Comparison of ENCODE assay signal across 1 cellular context in the genomic region with DNA sequence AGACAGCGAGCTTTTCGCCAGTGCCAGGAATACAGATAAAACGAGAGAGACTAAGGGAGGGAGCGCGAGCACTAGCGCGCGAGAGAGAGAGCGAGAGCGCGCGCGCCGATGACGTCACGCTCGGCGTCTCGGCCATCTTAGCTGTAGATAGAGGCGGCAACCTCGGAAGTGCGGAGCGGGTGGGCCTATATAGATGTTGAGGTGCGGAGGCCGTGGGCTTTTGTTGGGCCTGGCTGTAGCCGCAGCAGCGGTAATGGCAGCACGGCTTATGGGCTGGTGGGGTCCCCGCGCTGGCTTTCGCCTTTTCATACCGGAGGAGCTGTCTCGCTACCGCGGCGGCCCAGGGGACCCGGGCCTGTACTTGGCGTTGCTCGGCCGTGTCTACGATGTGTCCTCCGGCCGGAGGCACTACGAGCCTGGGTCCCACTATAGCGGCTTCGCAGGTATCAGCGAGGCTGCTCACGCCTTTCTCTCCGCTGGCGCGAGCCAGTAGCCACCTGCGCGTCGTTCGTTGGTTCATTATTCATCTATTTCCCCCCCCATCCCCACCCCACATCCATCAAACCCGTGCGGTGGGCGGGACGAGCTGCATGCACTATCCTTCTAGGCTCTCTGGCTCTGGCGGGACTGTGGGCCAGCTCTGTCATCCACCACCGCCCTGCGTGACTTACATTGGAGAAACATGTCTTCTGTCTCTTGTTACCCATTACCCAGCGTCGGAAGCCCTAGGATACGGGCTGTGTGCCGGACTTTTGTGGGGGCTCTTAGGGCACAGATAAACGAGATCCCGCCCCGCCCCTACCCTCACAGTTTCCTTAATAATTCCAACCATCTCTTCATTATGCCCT.
TF ChIP-seq lines count a peak whose summit lies in the region.

No MANE protein-coding gene starts in this region.

TF ChIP-seq in HepG2, 621 proteins besides CTCF, POLR2A, EP300 and RAD21 (continued from another document and continues in another):
- TF ChIP-seq ZFP41 (CRISPR knock-in tag; IDR thresholded peaks at IDR 0.05; ENCODE audit: borderline replicate concordance) = no peak; the same call in 1 of the 2 replicates
- no peak for TF ChIP-seq EZH2 (conservative IDR thresholded peaks at IDR 0.05; ENCODE audit: low read depth, low read length)
- no peak for TF ChIP-seq LCORL (IDR thresholded peaks at IDR 0.05)
- TF ChIP-seq LCORL (CRISPR knock-in tag; IDR thresholded peaks at IDR 0.05) = no peak
- no peak for TF ChIP-seq ZSCAN12 (CRISPR knock-in tag; IDR thresholded peaks at IDR 0.05)
- TF ChIP-seq CHCHD3 (CRISPR knock-in tag; IDR thresholded peaks at IDR 0.05) = no peak; the same call in 1 of the 2 replicates
- no peak for TF ChIP-seq PAWR (CRISPR knock-in tag; IDR thresholded peaks at IDR 0.05; ENCODE audit: borderline replicate concordance)
- no peak for TF ChIP-seq ZNF562 (CRISPR knock-in tag; IDR thresholded peaks at IDR 0.05; ENCODE audit: borderline replicate concordance)
- no peak for TF ChIP-seq ZNF34 (CRISPR knock-in tag; IDR thresholded peaks at IDR 0.05; ENCODE audit: borderline replicate concordance)
- no peak; the same call in 1 of the 2 replicates for TF ChIP-seq GATA4 (IDR thresholded peaks at IDR 0.05; ENCODE audit: borderline replicate concordance, low read depth)
- TF ChIP-seq ESRRA (CRISPR knock-in tag; IDR thresholded peaks at IDR 0.05; ENCODE audit: low read depth) = no peak
- TF ChIP-seq, protein P1, sequence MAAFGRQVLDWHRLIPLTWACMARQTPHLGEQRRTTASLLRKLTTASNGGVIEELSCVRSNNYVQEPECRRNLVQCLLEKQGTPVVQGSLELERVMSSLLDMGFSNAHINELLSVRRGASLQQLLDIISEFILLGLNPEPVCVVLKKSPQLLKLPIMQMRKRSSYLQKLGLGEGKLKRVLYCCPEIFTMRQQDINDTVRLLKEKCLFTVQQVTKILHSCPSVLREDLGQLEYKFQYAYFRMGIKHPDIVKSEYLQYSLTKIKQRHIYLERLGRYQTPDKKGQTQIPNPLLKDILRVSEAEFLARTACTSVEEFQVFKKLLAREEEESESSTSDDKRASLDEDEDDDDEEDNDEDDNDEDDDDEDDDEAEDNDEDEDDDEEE (CRISPR knock-in tag; IDR thresholded peaks at IDR 0.05) = no peak
- TF ChIP-seq, protein P2, sequence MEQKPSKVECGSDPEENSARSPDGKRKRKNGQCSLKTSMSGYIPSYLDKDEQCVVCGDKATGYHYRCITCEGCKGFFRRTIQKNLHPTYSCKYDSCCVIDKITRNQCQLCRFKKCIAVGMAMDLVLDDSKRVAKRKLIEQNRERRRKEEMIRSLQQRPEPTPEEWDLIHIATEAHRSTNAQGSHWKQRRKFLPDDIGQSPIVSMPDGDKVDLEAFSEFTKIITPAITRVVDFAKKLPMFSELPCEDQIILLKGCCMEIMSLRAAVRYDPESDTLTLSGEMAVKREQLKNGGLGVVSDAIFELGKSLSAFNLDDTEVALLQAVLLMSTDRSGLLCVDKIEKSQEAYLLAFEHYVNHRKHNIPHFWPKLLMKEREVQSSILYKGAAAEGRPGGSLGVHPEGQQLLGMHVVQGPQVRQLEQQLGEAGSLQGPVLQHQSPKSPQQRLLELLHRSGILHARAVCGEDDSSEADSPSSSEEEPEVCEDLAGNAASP (CRISPR knock-in tag; IDR thresholded peaks at IDR 0.05; ENCODE audit: borderline replicate concordance) = no peak
- TF ChIP-seq, protein P3, sequence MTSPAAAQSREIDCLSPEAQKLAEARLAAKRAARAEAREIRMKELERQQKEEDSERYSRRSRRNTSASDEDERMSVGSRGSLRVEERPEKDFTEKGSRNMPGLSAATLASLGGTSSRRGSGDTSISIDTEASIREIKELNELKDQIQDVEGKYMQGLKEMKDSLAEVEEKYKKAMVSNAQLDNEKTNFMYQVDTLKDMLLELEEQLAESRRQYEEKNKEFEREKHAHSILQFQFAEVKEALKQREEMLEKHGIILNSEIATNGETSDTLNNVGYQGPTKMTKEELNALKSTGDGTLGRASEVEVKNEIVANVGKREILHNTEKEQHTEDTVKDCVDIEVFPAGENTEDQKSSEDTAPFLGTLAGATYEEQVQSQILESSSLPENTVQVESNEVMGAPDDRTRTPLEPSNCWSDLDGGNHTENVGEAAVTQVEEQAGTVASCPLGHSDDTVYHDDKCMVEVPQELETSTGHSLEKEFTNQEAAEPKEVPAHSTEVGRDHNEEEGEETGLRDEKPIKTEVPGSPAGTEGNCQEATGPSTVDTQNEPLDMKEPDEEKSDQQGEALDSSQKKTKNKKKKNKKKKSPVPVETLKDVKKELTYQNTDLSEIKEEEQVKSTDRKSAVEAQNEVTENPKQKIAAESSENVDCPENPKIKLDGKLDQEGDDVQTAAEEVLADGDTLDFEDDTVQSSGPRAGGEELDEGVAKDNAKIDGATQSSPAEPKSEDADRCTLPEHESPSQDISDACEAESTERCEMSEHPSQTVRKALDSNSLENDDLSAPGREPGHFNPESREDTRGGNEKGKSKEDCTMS (CRISPR knock-in tag; conservative IDR thresholded peaks at IDR 0.05) = no peak
- peak; percentile 31; the same call in 1 of the 2 replicates for TF ChIP-seq ZNF564 (CRISPR knock-in tag; IDR thresholded peaks at IDR 0.05)
- no peak for TF ChIP-seq ZNF17 (CRISPR knock-in tag; IDR thresholded peaks at IDR 0.05)
- TF ChIP-seq, protein P4, sequence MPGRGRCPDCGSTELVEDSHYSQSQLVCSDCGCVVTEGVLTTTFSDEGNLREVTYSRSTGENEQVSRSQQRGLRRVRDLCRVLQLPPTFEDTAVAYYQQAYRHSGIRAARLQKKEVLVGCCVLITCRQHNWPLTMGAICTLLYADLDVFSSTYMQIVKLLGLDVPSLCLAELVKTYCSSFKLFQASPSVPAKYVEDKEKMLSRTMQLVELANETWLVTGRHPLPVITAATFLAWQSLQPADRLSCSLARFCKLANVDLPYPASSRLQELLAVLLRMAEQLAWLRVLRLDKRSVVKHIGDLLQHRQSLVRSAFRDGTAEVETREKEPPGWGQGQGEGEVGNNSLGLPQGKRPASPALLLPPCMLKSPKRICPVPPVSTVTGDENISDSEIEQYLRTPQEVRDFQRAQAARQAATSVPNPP (CRISPR knock-in tag; IDR thresholded peaks at IDR 0.05) = no peak; the same call in 1 of the 2 replicates
- TF ChIP-seq ZNF605 (CRISPR knock-in tag; IDR thresholded peaks at IDR 0.05) = peak; percentile 75
- TF ChIP-seq ZNF207 (IDR thresholded peaks at IDR 0.05; ENCODE audit: borderline replicate concordance) = no peak
- TF ChIP-seq, protein P5, sequence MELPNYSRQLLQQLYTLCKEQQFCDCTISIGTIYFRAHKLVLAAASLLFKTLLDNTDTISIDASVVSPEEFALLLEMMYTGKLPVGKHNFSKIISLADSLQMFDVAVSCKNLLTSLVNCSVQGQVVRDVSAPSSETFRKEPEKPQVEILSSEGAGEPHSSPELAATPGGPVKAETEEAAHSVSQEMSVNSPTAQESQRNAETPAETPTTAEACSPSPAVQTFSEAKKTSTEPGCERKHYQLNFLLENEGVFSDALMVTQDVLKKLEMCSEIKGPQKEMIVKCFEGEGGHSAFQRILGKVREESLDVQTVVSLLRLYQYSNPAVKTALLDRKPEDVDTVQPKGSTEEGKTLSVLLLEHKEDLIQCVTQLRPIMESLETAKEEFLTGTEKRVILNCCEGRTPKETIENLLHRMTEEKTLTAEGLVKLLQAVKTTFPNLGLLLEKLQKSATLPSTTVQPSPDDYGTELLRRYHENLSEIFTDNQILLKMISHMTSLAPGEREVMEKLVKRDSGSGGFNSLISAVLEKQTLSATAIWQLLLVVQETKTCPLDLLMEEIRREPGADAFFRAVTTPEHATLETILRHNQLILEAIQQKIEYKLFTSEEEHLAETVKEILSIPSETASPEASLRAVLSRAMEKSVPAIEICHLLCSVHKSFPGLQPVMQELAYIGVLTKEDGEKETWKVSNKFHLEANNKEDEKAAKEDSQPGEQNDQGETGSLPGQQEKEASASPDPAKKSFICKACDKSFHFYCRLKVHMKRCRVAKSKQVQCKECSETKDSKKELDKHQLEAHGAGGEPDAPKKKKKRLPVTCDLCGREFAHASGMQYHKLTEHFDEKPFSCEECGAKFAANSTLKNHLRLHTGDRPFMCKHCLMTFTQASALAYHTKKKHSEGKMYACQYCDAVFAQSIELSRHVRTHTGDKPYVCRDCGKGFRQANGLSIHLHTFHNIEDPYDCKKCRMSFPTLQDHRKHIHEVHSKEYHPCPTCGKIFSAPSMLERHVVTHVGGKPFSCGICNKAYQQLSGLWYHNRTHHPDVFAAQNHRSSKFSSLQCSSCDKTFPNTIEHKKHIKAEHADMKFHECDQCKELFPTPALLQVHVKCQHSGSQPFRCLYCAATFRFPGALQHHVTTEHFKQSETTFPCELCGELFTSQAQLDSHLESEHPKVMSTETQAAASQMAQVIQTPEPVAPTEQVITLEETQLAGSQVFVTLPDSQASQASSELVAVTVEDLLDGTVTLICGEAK (IDR thresholded peaks at IDR 0.05) = no peak
- TF ChIP-seq, protein P5 (CRISPR knock-in tag; IDR thresholded peaks at IDR 0.05) = peak; percentile 62
- no peak for TF ChIP-seq MYNN (CRISPR knock-in tag; IDR thresholded peaks at IDR 0.05; ENCODE audit: low read depth)
- TF ChIP-seq ZC3H13 (CRISPR knock-in tag; IDR thresholded peaks at IDR 0.05) = peak; percentile 32; the same call in 1 of the 2 replicates
- TF ChIP-seq ZNF749 (CRISPR knock-in tag; IDR thresholded peaks at IDR 0.05; ENCODE audit: borderline replicate concordance) = no peak
- TF ChIP-seq, protein P6, sequence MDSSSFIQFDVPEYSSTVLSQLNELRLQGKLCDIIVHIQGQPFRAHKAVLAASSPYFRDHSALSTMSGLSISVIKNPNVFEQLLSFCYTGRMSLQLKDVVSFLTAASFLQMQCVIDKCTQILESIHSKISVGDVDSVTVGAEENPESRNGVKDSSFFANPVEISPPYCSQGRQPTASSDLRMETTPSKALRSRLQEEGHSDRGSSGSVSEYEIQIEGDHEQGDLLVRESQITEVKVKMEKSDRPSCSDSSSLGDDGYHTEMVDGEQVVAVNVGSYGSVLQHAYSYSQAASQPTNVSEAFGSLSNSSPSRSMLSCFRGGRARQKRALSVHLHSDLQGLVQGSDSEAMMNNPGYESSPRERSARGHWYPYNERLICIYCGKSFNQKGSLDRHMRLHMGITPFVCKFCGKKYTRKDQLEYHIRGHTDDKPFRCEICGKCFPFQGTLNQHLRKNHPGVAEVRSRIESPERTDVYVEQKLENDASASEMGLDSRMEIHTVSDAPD (CRISPR knock-in tag; IDR thresholded peaks at IDR 0.05) = no peak
- TF ChIP-seq ELF1 (CRISPR knock-in tag; IDR thresholded peaks at IDR 0.05) = peak; percentile 73
- TF ChIP-seq ETV6 (CRISPR knock-in tag; conservative IDR thresholded peaks at IDR 0.05) = peak; percentile 76; the same call in 1 of the 2 replicates
- no peak for TF ChIP-seq BHLHE40 (IDR thresholded peaks at IDR 0.05; ENCODE audit: low read length)
- no peak for TF ChIP-seq ZNF572 (CRISPR knock-in tag; IDR thresholded peaks at IDR 0.05)
- TF ChIP-seq, protein P7, sequence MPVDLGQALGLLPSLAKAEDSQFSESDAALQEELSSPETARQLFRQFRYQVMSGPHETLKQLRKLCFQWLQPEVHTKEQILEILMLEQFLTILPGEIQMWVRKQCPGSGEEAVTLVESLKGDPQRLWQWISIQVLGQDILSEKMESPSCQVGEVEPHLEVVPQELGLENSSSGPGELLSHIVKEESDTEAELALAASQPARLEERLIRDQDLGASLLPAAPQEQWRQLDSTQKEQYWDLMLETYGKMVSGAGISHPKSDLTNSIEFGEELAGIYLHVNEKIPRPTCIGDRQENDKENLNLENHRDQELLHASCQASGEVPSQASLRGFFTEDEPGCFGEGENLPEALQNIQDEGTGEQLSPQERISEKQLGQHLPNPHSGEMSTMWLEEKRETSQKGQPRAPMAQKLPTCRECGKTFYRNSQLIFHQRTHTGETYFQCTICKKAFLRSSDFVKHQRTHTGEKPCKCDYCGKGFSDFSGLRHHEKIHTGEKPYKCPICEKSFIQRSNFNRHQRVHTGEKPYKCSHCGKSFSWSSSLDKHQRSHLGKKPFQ (CRISPR knock-in tag; IDR thresholded peaks at IDR 0.05; ENCODE audit: insufficient replicate concordance) = no peak
- TF ChIP-seq, protein P8, sequence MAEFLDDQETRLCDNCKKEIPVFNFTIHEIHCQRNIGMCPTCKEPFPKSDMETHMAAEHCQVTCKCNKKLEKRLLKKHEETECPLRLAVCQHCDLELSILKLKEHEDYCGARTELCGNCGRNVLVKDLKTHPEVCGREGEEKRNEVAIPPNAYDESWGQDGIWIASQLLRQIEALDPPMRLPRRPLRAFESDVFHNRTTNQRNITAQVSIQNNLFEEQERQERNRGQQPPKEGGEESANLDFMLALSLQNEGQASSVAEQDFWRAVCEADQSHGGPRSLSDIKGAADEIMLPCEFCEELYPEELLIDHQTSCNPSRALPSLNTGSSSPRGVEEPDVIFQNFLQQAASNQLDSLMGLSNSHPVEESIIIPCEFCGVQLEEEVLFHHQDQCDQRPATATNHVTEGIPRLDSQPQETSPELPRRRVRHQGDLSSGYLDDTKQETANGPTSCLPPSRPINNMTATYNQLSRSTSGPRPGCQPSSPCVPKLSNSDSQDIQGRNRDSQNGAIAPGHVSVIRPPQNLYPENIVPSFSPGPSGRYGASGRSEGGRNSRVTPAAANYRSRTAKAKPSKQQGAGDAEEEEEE (CRISPR knock-in tag; IDR thresholded peaks at IDR 0.05; ENCODE audit: borderline replicate concordance) = no peak
